Comparison of ENCODE assay signal across 39 cellular contexts in the genomic region with DNA sequence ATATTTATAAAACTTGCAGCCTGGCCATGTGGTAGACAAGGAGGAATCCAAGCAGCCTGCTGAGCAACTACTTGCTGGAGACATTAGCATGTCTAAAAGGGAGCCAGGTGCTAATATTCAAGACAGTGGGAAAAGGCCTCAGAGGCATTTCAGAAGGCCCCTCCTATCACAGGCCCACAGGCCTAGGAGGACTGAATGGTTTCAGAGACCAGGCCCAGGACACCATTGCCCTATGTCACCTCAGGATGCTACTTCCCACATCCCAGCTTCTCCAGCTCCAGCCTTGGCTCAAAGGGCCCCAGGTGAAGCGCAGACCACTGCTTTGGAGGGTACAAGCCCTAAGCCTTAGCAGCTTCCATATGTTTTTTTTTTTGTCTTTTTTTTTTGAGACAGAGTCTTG. TPM values are rescaled to one million over a fixed set of nuclear protein-coding genes. Genes with fewer than 3 reads are reported as not detected.
"Had no signal": no experiment of that assay in that cellular context is flagged by ENCODE, and none has a peak within 500 bp of the region (broad histone marks: within the 10 kb centered on the region; RNA-seq: fewer than 3 reads in every experiment).

No MANE protein-coding gene starts in this region.

- H3K4me1 ChIP-seq: ascending aorta had no signal

- H3K27me3 ChIP-seq: adrenal gland, ascending aorta, body of pancreas, brain microvascular endothelial cell, breast epithelium had no signal

- H3K36me3 ChIP-seq: adrenal gland, ascending aorta, brain microvascular endothelial cell, breast epithelium, cardiac muscle cell had no signal

- H3K27ac ChIP-seq: adrenal gland, ascending aorta, body of pancreas, brain microvascular endothelial cell, breast epithelium, cardiac muscle cell had no signal

- H3K9me3 ChIP-seq: adrenal gland, ascending aorta, body of pancreas, breast epithelium had no signal

- DNase-seq: activated effector memory CD4-positive, alpha-beta T cell treated with anti-CD3 and anti-CD28 coated beads, Interleukin-2, amount 50 U/mL, for 16 hours; activated effector memory CD4-positive, alpha-beta T cell treated with Interleukin-2 at 50 U/mL for 16 hours; activated gamma-delta T cell; activated gamma-delta T cell treated with Interleukin-2 at 50 U/mL for 16 hours; activated naive CD4-positive, alpha-beta T cell; activated naive CD4-positive, alpha-beta T cell treated with anti-CD3 and anti-CD28 coated beads for 36 hours; activated naive CD4-positive, alpha-beta T cell treated with anti-CD3 and anti-CD28 coated beads, Interleukin-2, amount 10 ng/mL, durations not matched to agents 7 days and 5 days; activated naive CD4-positive, alpha-beta T cell treated with anti-CD3 and anti-CD28 coated beads, Interleukin-2, amount 50 U/mL, for 16 hours; activated naive CD4-positive, alpha-beta T cell treated with Interleukin-2 at 50 U/mL for 16 hours; activated naive CD8-positive, alpha-beta T cell treated with anti-CD3 and anti-CD28 coated beads for 36 hours; activated naive CD8-positive, alpha-beta T cell treated with anti-CD3 and anti-CD28 coated beads, Interleukin-2, amount 10 ng/mL, durations not matched to agents 7 days and 5 days; activated naive CD8-positive, alpha-beta T cell treated with anti-CD3 and anti-CD28 coated beads, Interleukin-2, amount 50 U/mL, for 24 hours; activated T-cell treated with anti-CD3 and anti-CD28 coated beads, Interleukin-2, amount 50 U/mL, for 4 hours; activated T-cell treated with anti-CD3 and anti-CD28 coated beads, Interleukin-2, amount 50 U/mL, for 48 hours; activated T-cell treated with anti-CD3 and anti-CD28 coated beads, Interleukin-2, amount 50 U/mL, for 72 hours; adrenal gland; amniotic stem cell; amygdala; anterior cingulate cortex; aorta; body of pancreas; brain microvascular endothelial cell; caudate nucleus; central memory CD4-positive, alpha-beta T cell; cerebellar nuclear complex had no signal

- ATAC-seq: activated naive CD4-positive, alpha-beta T cell treated with anti-CD3 and anti-CD28 coated beads, Interleukin-2, amount 50 U/mL, for 72 hours; activated naive CD8-positive, alpha-beta T cell treated with anti-CD3 and anti-CD28 coated beads, Interleukin-2, amount 50 U/mL, for 24 hours; activated T-cell treated with anti-CD3 and anti-CD28 coated beads, Interleukin-2, amount 50 U/mL, for 4 hours; activated T-cell treated with anti-CD3 and anti-CD28 coated beads, Interleukin-2, amount 50 U/mL, for 72 hours; activated T-helper 17 cell treated with anti-CD3 and anti-CD28 coated beads, Interleukin-2, amount 50 U/mL, for 72 hours; body of pancreas had no signal

- H3K4me3 ChIP-seq: adrenal gland, ascending aorta, body of pancreas, breast epithelium, cardiac muscle cell had no signal

- FAIRE-seq: astrocyte, bronchial epithelial cell, colon had no signal

RNA-seq across cellular contexts. Expression of a gene that starts 55.9 kb away (rescaled TPM):
- total RNA-seq: activated naive CD4-positive, alpha-beta T cell treated with anti-CD3 and anti-CD28 coated beads for 36 hours; activated naive CD4-positive, alpha-beta T cell treated with anti-CD3 and anti-CD28 coated beads, Interleukin-2, amount 50 U/mL, for 72 hours; activated naive CD8-positive, alpha-beta T cell treated with anti-CD3 and anti-CD28 coated beads for 36 hours; activated naive CD8-positive, alpha-beta T cell treated with anti-CD3 and anti-CD28 coated beads, Interleukin-2, amount 10 ng/mL, durations not matched to agents 7 days and 5 days; activated T-cell treated with anti-CD3 and anti-CD28 coated beads, Interleukin-2, amount 50 U/mL, for 4 hours; activated T-cell treated with anti-CD3 and anti-CD28 coated beads, Interleukin-2, amount 50 U/mL, for 72 hours; activated T-helper 1 cell treated with anti-CD3 and anti-CD28 coated beads, Interleukin-12 subunit alpha, Interleukin-12 subunit beta, Interleukin-2, Interleukin-4 antibody, amounts not matched to agents 30 ng/mL and 10 ng/mL and 1 ng/mL, durations not matched to agents 14 hours and 24 hours and 36 hours; activated T-helper 17 cell treated with anti-CD3 and anti-CD28 coated beads, Interleukin-2, amount 50 U/mL, for 72 hours; activated T-helper 2 cell treated with anti-CD3 and anti-CD28 coated beads, Interferon-gamma antibody, Interleukin-2, Interleukin-4, amounts not matched to agents 10 μg/mL and 5 μg/mL and 100 μg/mL, durations not matched to agents 14 hours and 24 hours and 36 hours; aorta; ascending aorta; astrocyte; body of pancreas; breast epithelium; bronchial epithelial cell; cardiac muscle cell; cardiac septum; cerebellum; chondrocyte had no signal
- polyA plus RNA-seq: adipose tissue, aorta, cardiac muscle cell had no signal
